In the genomic region with DNA sequence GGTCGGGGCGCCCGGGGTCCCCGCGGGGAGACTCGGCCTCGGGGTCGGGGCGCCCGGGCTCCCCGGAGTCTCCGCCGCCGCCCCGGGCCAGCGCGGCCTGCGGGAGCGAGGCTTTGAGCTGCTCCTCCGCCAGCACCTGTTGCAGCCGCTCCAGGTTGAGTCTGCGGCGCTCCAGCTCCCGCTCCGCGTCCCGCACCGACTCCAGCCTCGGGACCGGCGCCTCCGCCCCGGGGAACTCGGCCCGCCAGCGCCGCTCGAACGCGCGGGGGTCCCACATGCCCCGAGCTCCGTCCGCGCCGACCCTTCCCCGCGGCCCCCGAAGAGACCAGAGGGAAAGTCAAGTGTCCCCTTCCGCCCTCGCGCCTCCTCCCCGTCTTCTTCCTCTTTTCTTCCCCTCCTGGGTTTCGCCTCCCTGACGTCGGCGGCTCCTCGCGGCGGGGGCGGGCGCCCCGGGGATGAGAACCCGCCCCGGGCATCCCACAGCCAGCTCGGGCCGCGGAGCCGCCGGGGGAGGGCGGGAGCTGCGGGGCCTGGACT, we compare ENCODE assay signal across 9 cellular contexts. TPM values are rescaled to one million over a fixed set of nuclear protein-coding genes. Genes with fewer than 3 reads are reported as not detected.
DNase-seq lines count a peak whose midpoint lies in the region; ATAC-seq lines count a peak whose summit lies in the region.
"Had no signal": no experiment of that assay in that cellular context is flagged by ENCODE, and none has a peak within 500 bp of the region (broad histone marks: within the 10 kb centered on the region; RNA-seq: fewer than 3 reads in every experiment).

No MANE protein-coding gene starts in this region.

- ATAC-seq in GM21723 (IDR thresholded peaks at IDR 0.05; ENCODE audit: unreplicated experiment) (peak; percentile 55), left cardiac atrium (peak; percentile 79), HG03457 (IDR thresholded peaks at IDR 0.05; ENCODE audit: unreplicated experiment) (no peak)

- DNase-seq in Daoy (ENCODE audit: low read depth) (peak; percentile 64), NOMO-1 treated with DMSO at 0.1 percent for 48 hours (lab: John Stamatoyannopoulos, UW; ENCODE audit: unreplicated experiment) (peak; percentile 88), left cardiac atrium (peak; percentile 78), cerebellum (ENCODE audit: low spot score) (no peak)
- DNase-seq in activated T-helper 2 cell treated with anti-CD3 and anti-CD28 coated beads, Interferon-gamma antibody, Interleukin-2, Interleukin-4, amounts not matched to agents 10 μg/mL and 5 μg/mL and 100 μg/mL, durations not matched to agents 14 hours and 24 hours and 36 hours (ENCODE audit: low spot score): peak; percentile 36

- peaks cover 15% of the 10 kb centered on the region for H3K4me1 Mint-ChIP-seq in activated T-helper 2 cell treated with anti-CD3 and anti-CD28 coated beads, Interferon-gamma antibody, Interleukin-2, Interleukin-4, amounts not matched to agents 10 μg/mL and 5 μg/mL and 100 μg/mL, durations not matched to agents 14 hours and 24 hours and 36 hours (ENCODE audit: low read depth)

- intact Hi-C loops in activated T-helper 2 cell treated with anti-CD3 and anti-CD28 coated beads, Interferon-gamma antibody, Interleukin-2, Interleukin-4, amounts not matched to agents 10 μg/mL and 5 μg/mL and 100 μg/mL, durations not matched to agents 14 hours and 24 hours and 36 hours (cut with micrococcal nuclease): no loop called here
- intact Hi-C loops in left cardiac atrium (cut with DNase I): no loop called here

- H3K4me3 Mint-ChIP-seq in activated T-helper 2 cell treated with anti-CD3 and anti-CD28 coated beads, Interferon-gamma antibody, Interleukin-2, Interleukin-4, amounts not matched to agents 10 μg/mL and 5 μg/mL and 100 μg/mL, durations not matched to agents 14 hours and 24 hours and 36 hours (ENCODE audit: low read depth): peak overlapping the region; percentile 56

- H3K27ac ChIP-seq in rectal smooth muscle tissue (ENCODE audit: low read depth, low read length): no peak overlapping the region

- peaks cover 54% of the 10 kb centered on the region for H3K27me3 Mint-ChIP-seq in activated T-helper 2 cell treated with anti-CD3 and anti-CD28 coated beads, Interferon-gamma antibody, Interleukin-2, Interleukin-4, amounts not matched to agents 10 μg/mL and 5 μg/mL and 100 μg/mL, durations not matched to agents 14 hours and 24 hours and 36 hours (ENCODE audit: low read depth)

- peaks cover 2% of the 10 kb centered on the region for H3K27me3 ChIP-seq in rectal smooth muscle tissue (ENCODE audit: control insufficient read depth, insufficient read depth, low read length)

- peaks cover 3% of the 10 kb centered on the region for H3K36me3 Mint-ChIP-seq in activated T-helper 2 cell treated with anti-CD3 and anti-CD28 coated beads, Interferon-gamma antibody, Interleukin-2, Interleukin-4, amounts not matched to agents 10 μg/mL and 5 μg/mL and 100 μg/mL, durations not matched to agents 14 hours and 24 hours and 36 hours (ENCODE audit: low read depth)

- no peaks in the 10 kb centered on the region for H3K9me3 Mint-ChIP-seq in activated T-helper 2 cell treated with anti-CD3 and anti-CD28 coated beads, Interferon-gamma antibody, Interleukin-2, Interleukin-4, amounts not matched to agents 10 μg/mL and 5 μg/mL and 100 μg/mL, durations not matched to agents 14 hours and 24 hours and 36 hours

- H3K9ac ChIP-seq in rectal smooth muscle tissue (ENCODE audit: low read length): no peak overlapping the region

- no peak overlapping the region for H3K27ac Mint-ChIP-seq in activated T-helper 2 cell treated with anti-CD3 and anti-CD28 coated beads, Interferon-gamma antibody, Interleukin-2, Interleukin-4, amounts not matched to agents 10 μg/mL and 5 μg/mL and 100 μg/mL, durations not matched to agents 14 hours and 24 hours and 36 hours

- peak overlapping the region; percentile 63 for H3K4me3 ChIP-seq in rectal smooth muscle tissue (ENCODE audit: low read length)

- H3K36me3 ChIP-seq in rectal smooth muscle tissue (ENCODE audit: control insufficient read depth, insufficient read depth, low read length): no peaks in the 10 kb centered on the region

- no peaks in the 10 kb centered on the region for H3K4me1 ChIP-seq in rectal smooth muscle tissue (ENCODE audit: control insufficient read depth, insufficient read depth, low read length)

RNA-seq across cellular contexts. Expression of a gene that starts 40.8 kb away (rescaled TPM):
- not detected in 2 replicates for total RNA-seq in Daoy (2014; rRNA removed; shearing (Covaris generic))
- not detected in 2 replicates for total RNA-seq in activated T-helper 2 cell treated with anti-CD3 and anti-CD28 coated beads, Interferon-gamma antibody, Interleukin-2, Interleukin-4, amounts not matched to agents 10 μg/mL and 5 μg/mL and 100 μg/mL, durations not matched to agents 14 hours and 24 hours and 36 hours
- total RNA-seq in left cardiac atrium (not detected), cerebellum (0.54 TPM)
- total RNA-seq: RPMI7951 had no signal

RNA-seq across cellular contexts. Expression of a gene that starts 49.6 kb away (rescaled TPM):
- 40.1 and 57.4 TPM in 2 replicates for total RNA-seq in Daoy (2014; rRNA removed; shearing (Covaris generic))
- 69.3 and 75.3 TPM in 2 replicates for total RNA-seq in activated T-helper 2 cell treated with anti-CD3 and anti-CD28 coated beads, Interferon-gamma antibody, Interleukin-2, Interleukin-4, amounts not matched to agents 10 μg/mL and 5 μg/mL and 100 μg/mL, durations not matched to agents 14 hours and 24 hours and 36 hours
- total RNA-seq in left cardiac atrium: 100 to 1,000 TPM; 118 to 132 TPM
- total RNA-seq in cerebellum: 88.9 TPM

RNA-seq across cellular contexts. Expression of a gene that starts 50.0 kb away (rescaled TPM):
- total RNA-seq in Daoy (2014; rRNA removed; shearing (Covaris generic)): not detected in 2 replicates
- 0.05 TPM in 1 of 2 replicates, not detected in the other for total RNA-seq in activated T-helper 2 cell treated with anti-CD3 and anti-CD28 coated beads, Interferon-gamma antibody, Interleukin-2, Interleukin-4, amounts not matched to agents 10 μg/mL and 5 μg/mL and 100 μg/mL, durations not matched to agents 14 hours and 24 hours and 36 hours
- 10 to 100 TPM; 22.3 to 22.7 TPM for total RNA-seq in left cardiac atrium
- 0.18 TPM for total RNA-seq in cerebellum
- total RNA-seq: RPMI7951 had no signal

Comparison
In these comparisons a context has a peak if more than half of its experiments do, and no peak if none do; other contexts are left out.
1. RNA of a gene that starts 50.0 kb away (total RNA-seq): 22.3 to 22.7 TPM in left cardiac atrium; 0.18 TPM in cerebellum (single experiment), 0.05 TPM in activated T-helper 2 cell treated with anti-CD3 and anti-CD28 coated beads, Interferon-gamma antibody, Interleukin-2, Interleukin-4, amounts not matched to agents 10 μg/mL and 5 μg/mL and 100 μg/mL, durations not matched to agents 14 hours and 24 hours and 36 hours and not detected in Daoy; every median in the first group is over 10 times any median in the second.